ENCODE assay signal across 35 cellular contexts in the genomic region with DNA sequence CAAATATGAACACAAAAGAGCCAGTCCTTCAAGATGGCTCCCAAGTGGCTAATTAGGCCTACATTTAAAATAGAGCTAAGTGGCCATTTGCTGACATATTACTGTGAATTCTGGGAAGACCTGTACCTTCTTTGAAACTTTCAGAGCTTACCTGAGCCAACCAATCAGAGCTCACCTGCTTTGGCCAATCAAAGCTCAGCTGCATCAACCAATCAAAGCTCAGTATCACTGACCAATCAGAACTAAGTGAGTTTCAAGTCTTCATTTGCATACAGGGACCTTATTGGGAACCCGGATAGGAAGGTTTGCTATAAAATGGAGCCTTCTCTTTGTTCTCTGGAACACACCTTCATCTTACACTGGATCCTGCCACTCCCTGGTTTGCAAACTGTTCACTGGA.
"Had no signal": no experiment of that assay in that cellular context is flagged by ENCODE, and none has a peak within 500 bp of the region (broad histone marks: within the 10 kb centered on the region; RNA-seq: fewer than 3 reads in every experiment).

No MANE protein-coding gene starts in this region.

- H3K36me3 Mint-ChIP-seq: activated CD8-positive, alpha-beta memory T cell treated with anti-CD3 and anti-CD28 coated beads, Interleukin-2, amount 10 ng/mL, durations not matched to agents 7 days and 5 days; activated naive CD4-positive, alpha-beta T cell treated with anti-CD3 and anti-CD28 coated beads, Interleukin-2, amount 10 ng/mL, durations not matched to agents 7 days and 5 days; activated naive CD4-positive, alpha-beta T cell treated with anti-CD3 and anti-CD28 coated beads, Interleukin-2, amount 50 U/mL, for 24 hours; activated naive CD8-positive, alpha-beta T cell; activated naive CD8-positive, alpha-beta T cell treated with anti-CD3 and anti-CD28 coated beads, Interleukin-2, amount 10 ng/mL, durations not matched to agents 7 days and 5 days; brain had no signal

- H3K9me3 ChIP-seq: ascending aorta had no signal

- DNase-seq: activated B cell treated with CpG ODN at 0.5 μM for 24 hours; activated CD4-positive, alpha-beta memory T cell treated with anti-CD3 and anti-CD28 coated beads, Interleukin-2, amount 10 ng/mL, durations not matched to agents 7 days and 5 days; activated CD4-positive, alpha-beta T cell treated with anti-CD3 and anti-CD28 coated beads for 4 hours; activated CD4-positive, alpha-beta T cell treated with anti-CD3 and anti-CD28 coated beads, Interleukin-2, amount 10 ng/mL, durations not matched to agents 7 days and 5 days; activated CD4-positive, alpha-beta T cell treated with anti-CD3 and anti-CD28 coated beads, Interleukin-2, amount 50 U/mL, for 48 hours; activated CD4-positive, CD25-positive, alpha-beta regulatory T cell treated with anti-CD3 and anti-CD28 coated beads, Interleukin-2, amount 50 U/mL, for 72 hours; activated CD8-positive, alpha-beta memory T cell treated with anti-CD3 and anti-CD28 coated beads for 24 hours; activated CD8-positive, alpha-beta memory T cell treated with anti-CD3 and anti-CD28 coated beads, Interleukin-2, amount 10 ng/mL, durations not matched to agents 7 days and 5 days; activated CD8-positive, alpha-beta memory T cell treated with anti-CD3 and anti-CD28 coated beads, Interleukin-2, amount 50 U/mL, for 48 hours; activated CD8-positive, alpha-beta T cell treated with anti-CD3 and anti-CD28 coated beads, Interleukin-2, amount 10 ng/mL, durations not matched to agents 7 days and 5 days; activated effector memory CD4-positive, alpha-beta T cell treated with Interleukin-2 at 50 U/mL for 16 hours; activated gamma-delta T cell; activated naive CD4-positive, alpha-beta T cell treated with anti-CD3 and anti-CD28 coated beads, Interleukin-2, amount 10 ng/mL, durations not matched to agents 7 days and 5 days; activated naive CD4-positive, alpha-beta T cell treated with Interleukin-2 at 50 U/mL for 16 hours; activated naive CD8-positive, alpha-beta T cell treated with anti-CD3 and anti-CD28 coated beads, Interleukin-2, amount 10 ng/mL, durations not matched to agents 7 days and 5 days; activated naive CD8-positive, alpha-beta T cell treated with anti-CD3 and anti-CD28 coated beads, Interleukin-2, amount 50 U/mL, for 24 hours; activated T-cell treated with anti-CD3 and anti-CD28 coated beads, Interleukin-2, amount 50 U/mL, for 24 hours; activated T-cell treated with anti-CD3 and anti-CD28 coated beads, Interleukin-2, amount 50 U/mL, for 48 hours; amygdala; anterior cingulate cortex; caudate nucleus; cerebellar nuclear complex; T-helper 1 cell; T-helper 2 cell; T-helper 9 cell had no signal

- H3K36me3 ChIP-seq: cardiac muscle cell had no signal

- H3K4me3 ChIP-seq: ascending aorta, cardiac muscle cell had no signal

- H3K27ac ChIP-seq: ascending aorta, cardiac muscle cell, VCaP had no signal

- H3K27me3 ChIP-seq: ascending aorta, cardiac muscle cell had no signal

- H3K4me1 Mint-ChIP-seq: activated B cell treated with CpG ODN at 0.5 μM for 24 hours; activated CD4-positive, alpha-beta memory T cell treated with anti-CD3 and anti-CD28 coated beads, Interleukin-2, amount 10 ng/mL, durations not matched to agents 7 days and 5 days; activated CD4-positive, alpha-beta T cell treated with anti-CD3 and anti-CD28 coated beads, Interleukin-2, amount 10 ng/mL, durations not matched to agents 7 days and 5 days; activated CD8-positive, alpha-beta memory T cell treated with anti-CD3 and anti-CD28 coated beads, Interleukin-2, amount 10 ng/mL, durations not matched to agents 7 days and 5 days; activated naive CD4-positive, alpha-beta T cell treated with anti-CD3 and anti-CD28 coated beads, Interleukin-2, amount 10 ng/mL, durations not matched to agents 7 days and 5 days; activated naive CD4-positive, alpha-beta T cell treated with anti-CD3 and anti-CD28 coated beads, Interleukin-2, amount 50 U/mL, for 24 hours; activated naive CD8-positive, alpha-beta T cell treated with anti-CD3 and anti-CD28 coated beads, Interleukin-2, amount 10 ng/mL, durations not matched to agents 7 days and 5 days; brain; central memory CD8-positive, alpha-beta T cell had no signal

- H3K27ac Mint-ChIP-seq: activated B cell treated with CpG ODN at 0.5 μM for 24 hours; activated CD4-positive, alpha-beta memory T cell treated with anti-CD3 and anti-CD28 coated beads, Interleukin-2, amount 10 ng/mL, durations not matched to agents 7 days and 5 days; activated CD4-positive, alpha-beta T cell treated with anti-CD3 and anti-CD28 coated beads, Interleukin-2, amount 10 ng/mL, durations not matched to agents 7 days and 5 days; activated CD8-positive, alpha-beta memory T cell treated with anti-CD3 and anti-CD28 coated beads, Interleukin-2, amount 10 ng/mL, durations not matched to agents 7 days and 5 days; activated CD8-positive, alpha-beta T cell treated with anti-CD3 and anti-CD28 coated beads, Interleukin-2, amount 10 ng/mL, durations not matched to agents 7 days and 5 days; activated naive CD4-positive, alpha-beta T cell treated with anti-CD3 and anti-CD28 coated beads, Interleukin-2, amount 10 ng/mL, durations not matched to agents 7 days and 5 days; activated naive CD4-positive, alpha-beta T cell treated with anti-CD3 and anti-CD28 coated beads, Interleukin-2, amount 50 U/mL, for 24 hours; activated naive CD8-positive, alpha-beta T cell; activated naive CD8-positive, alpha-beta T cell treated with anti-CD3 and anti-CD28 coated beads, Interleukin-2, amount 10 ng/mL, durations not matched to agents 7 days and 5 days; activated naive CD8-positive, alpha-beta T cell treated with anti-CD3 and anti-CD28 coated beads, Interleukin-2, amount 50 U/mL, for 24 hours; activated T-cell treated with anti-CD3 and anti-CD28 coated beads, Interleukin-2, amount 50 U/mL, for 24 hours; activated T-helper 2 cell treated with anti-CD3 and anti-CD28 coated beads, Interferon-gamma antibody, Interleukin-2, Interleukin-4, amounts not matched to agents 10 μg/mL and 5 μg/mL and 100 μg/mL, durations not matched to agents 14 hours and 24 hours and 36 hours; brain; T-helper 1 cell treated with Interleukin-12 subunit alpha and Interleukin-12 subunit beta and Interleukin-4 antibody, amounts not matched to agents 30 μg/mL and 1 μg/mL, for 36 hours; T-helper 2 cell treated with Interferon-gamma antibody and Interleukin-4, amounts not matched to agents 5 μg/mL and 100 μg/mL, for 36 hours had no signal

- H3K4me1 ChIP-seq: ascending aorta had no signal

- H3K4me3 Mint-ChIP-seq: activated B cell treated with CpG ODN at 0.5 μM for 24 hours; activated CD4-positive, alpha-beta memory T cell treated with anti-CD3 and anti-CD28 coated beads, Interleukin-2, amount 10 ng/mL, durations not matched to agents 7 days and 5 days; activated CD4-positive, alpha-beta T cell treated with anti-CD3 and anti-CD28 coated beads, Interleukin-2, amount 10 ng/mL, durations not matched to agents 7 days and 5 days; activated CD8-positive, alpha-beta memory T cell treated with anti-CD3 and anti-CD28 coated beads, Interleukin-2, amount 10 ng/mL, durations not matched to agents 7 days and 5 days; activated CD8-positive, alpha-beta T cell treated with anti-CD3 and anti-CD28 coated beads, Interleukin-2, amount 10 ng/mL, durations not matched to agents 7 days and 5 days; activated naive CD4-positive, alpha-beta T cell treated with anti-CD3 and anti-CD28 coated beads, Interleukin-2, amount 10 ng/mL, durations not matched to agents 7 days and 5 days; activated naive CD4-positive, alpha-beta T cell treated with anti-CD3 and anti-CD28 coated beads, Interleukin-2, amount 50 U/mL, for 24 hours; activated naive CD8-positive, alpha-beta T cell; activated naive CD8-positive, alpha-beta T cell treated with anti-CD3 and anti-CD28 coated beads, Interleukin-2, amount 10 ng/mL, durations not matched to agents 7 days and 5 days; activated naive CD8-positive, alpha-beta T cell treated with anti-CD3 and anti-CD28 coated beads, Interleukin-2, amount 50 U/mL, for 24 hours; activated T-cell treated with anti-CD3 and anti-CD28 coated beads, Interleukin-2, amount 50 U/mL, for 24 hours; brain; central memory CD8-positive, alpha-beta T cell; T-helper 1 cell treated with Interleukin-12 subunit alpha and Interleukin-12 subunit beta and Interleukin-4 antibody, amounts not matched to agents 30 μg/mL and 1 μg/mL, for 36 hours; T-helper 2 cell treated with Interferon-gamma antibody and Interleukin-4, amounts not matched to agents 5 μg/mL and 100 μg/mL, for 36 hours had no signal

- ATAC-seq: activated CD8-positive, alpha-beta memory T cell treated with anti-CD3 and anti-CD28 coated beads, Interleukin-2, amount 10 ng/mL, durations not matched to agents 7 days and 5 days; activated CD8-positive, alpha-beta T cell treated with anti-CD3 and anti-CD28 coated beads, Interleukin-2, amount 10 ng/mL, durations not matched to agents 7 days and 5 days; activated naive CD8-positive, alpha-beta T cell treated with anti-CD3 and anti-CD28 coated beads, Interleukin-2, amount 50 U/mL, for 24 hours had no signal

- H3K9me3 Mint-ChIP-seq: activated naive CD4-positive, alpha-beta T cell treated with anti-CD3 and anti-CD28 coated beads, Interleukin-2, amount 50 U/mL, for 24 hours; activated naive CD8-positive, alpha-beta T cell treated with anti-CD3 and anti-CD28 coated beads, Interleukin-2, amount 50 U/mL, for 24 hours; activated T-helper 2 cell treated with anti-CD3 and anti-CD28 coated beads, Interferon-gamma antibody, Interleukin-2, Interleukin-4, amounts not matched to agents 10 μg/mL and 5 μg/mL and 100 μg/mL, durations not matched to agents 14 hours and 24 hours and 36 hours; central memory CD8-positive, alpha-beta T cell had no signal

- H3K27me3 Mint-ChIP-seq: activated CD4-positive, alpha-beta memory T cell treated with anti-CD3 and anti-CD28 coated beads, Interleukin-2, amount 10 ng/mL, durations not matched to agents 7 days and 5 days; activated CD8-positive, alpha-beta memory T cell treated with anti-CD3 and anti-CD28 coated beads, Interleukin-2, amount 10 ng/mL, durations not matched to agents 7 days and 5 days; activated naive CD8-positive, alpha-beta T cell treated with anti-CD3 and anti-CD28 coated beads, Interleukin-2, amount 10 ng/mL, durations not matched to agents 7 days and 5 days had no signal
